ENCODE assay signal across 9 cellular contexts in the genomic region with DNA sequence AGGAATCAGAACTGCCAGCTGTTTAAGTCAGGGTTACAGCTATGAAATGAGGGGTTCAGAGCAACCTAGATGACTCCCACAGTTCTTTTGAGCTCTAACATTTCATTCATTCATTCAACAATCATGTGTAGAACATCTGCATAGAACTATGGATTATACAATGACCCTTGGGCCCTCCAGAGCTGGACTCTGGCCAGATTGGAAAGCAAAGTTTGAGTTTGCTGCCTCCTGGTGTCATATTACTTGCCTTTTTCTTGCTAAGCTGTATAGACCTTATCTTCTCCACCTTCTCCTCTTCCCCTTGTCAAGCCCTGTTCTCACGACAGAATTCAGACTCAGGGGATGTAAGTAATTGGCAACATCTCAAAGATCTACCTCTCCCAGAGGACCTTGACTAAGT. TPM values are rescaled to one million over a fixed set of nuclear protein-coding genes. Genes with fewer than 3 reads are reported as not detected.
DNase-seq lines count a peak whose midpoint lies in the region; ATAC-seq and TF ChIP-seq lines count a peak whose summit lies in the region.
"Had no signal": no experiment of that assay in that cellular context is flagged by ENCODE, and none has a peak within 500 bp of the region (broad histone marks: within the 10 kb centered on the region; RNA-seq: fewer than 3 reads in every experiment).

No MANE protein-coding gene starts in this region.

- H3K27me3 ChIP-seq in left lung = no peaks in the 10 kb centered on the region
- H3K27me3 ChIP-seq: ovary had no signal

- H3K4me1 ChIP-seq in HEK293 (ENCODE audit: control insufficient read depth, insufficient read depth, low read length) = no peaks in the 10 kb centered on the region
- H3K4me1 ChIP-seq in left lung = no peaks in the 10 kb centered on the region

- H3K27ac ChIP-seq in C4-2B = no peak overlapping the region
- H3K27ac ChIP-seq in HEK293 (ENCODE audit: extremely low read depth, low read depth, low read length) = no peak overlapping the region
- H3K27ac ChIP-seq in left lung = no peak overlapping the region
- H3K27ac ChIP-seq: ovary had no signal

- POLR2A ChIA-PET in HEK293 (lab: Yijun Ruan, JAX) = no interaction called here

- CTCF ChIA-PET in HEK293 (lab: Yijun Ruan, JAX) = interaction anchor here (0.6 to 3.5 kb wide), 24 partner anchors 9 to 547 kb away, joined by 3 to 59 read pairs (median 3); no protein-coding TSS in a partner anchor

- no peaks in the 10 kb centered on the region for H3K36me3 ChIP-seq in HEK293 (ENCODE audit: control insufficient read depth in 2 of 2, insufficient read depth in 1 of 2, low read length in 2 of 2)
- no peaks in the 10 kb centered on the region for H3K36me3 ChIP-seq in left lung
- H3K36me3 ChIP-seq: ovary had no signal

- DNase-seq in amniotic epithelial cell (ENCODE audit: low read depth) = peak; percentile 49
- no peak for DNase-seq in left lung
- no peak for DNase-seq in GDM1 (lab: John Stamatoyannopoulos, UW)
- DNase-seq in OCI-M2 (lab: John Stamatoyannopoulos, UW; ENCODE audit: unreplicated experiment) = no peak
- DNase-seq: ovary had no signal

- H3K9me3 ChIP-seq in HEK293 (ENCODE audit: control insufficient read depth, insufficient read depth, low read depth, low read length) = no peaks in the 10 kb centered on the region
- H3K9me3 ChIP-seq in left lung = no peaks in the 10 kb centered on the region
- H3K9me3 ChIP-seq: ovary had no signal

- TF ChIP-seq CTCF in C4-2B (conservative IDR thresholded peaks at IDR 0.05) = peak; percentile 75
- TF ChIP-seq CTCF in HEK293 (tag by site-specific recombination; IDR thresholded peaks at IDR 0.05) = 0 out of 2 replicates have a peak, but pooled peaks have one; percentile 30
- peak; percentile 11 to 22 for TF ChIP-seq CTCF in left lung (IDR thresholded peaks at IDR 0.05)

- intact Hi-C loops in left lung (cut with DNase I) = loop anchor here in 1 of 2 donors (5.0 to 10.0 kb wide), 2 partner anchors 47 to 150 kb away; no protein-coding TSS in a partner anchor

- H3K4me3 ChIP-seq in HEK293 (ENCODE audit: low read depth, low read length) (no peak overlapping the region), left lung (no peak overlapping the region)
- H3K4me3 ChIP-seq: ovary had no signal

- ATAC-seq in left lung (peak; percentile 59), GM18502 (IDR thresholded peaks at IDR 0.05; ENCODE audit: poor library complexity, unreplicated experiment) (no peak), GM21515 (IDR thresholded peaks at IDR 0.05; ENCODE audit: unreplicated experiment) (no peak)

TF ChIP-seq in HEK293, 187 proteins besides CTCF, POLR2A, EP300 and RAD21:
- TF ChIP-seq ZNF654 (tag by site-specific recombination; IDR thresholded peaks at IDR 0.05; ENCODE audit: low read depth) (peak; percentile 43), TRIM28 (IDR thresholded peaks at IDR 0.05; ENCODE audit: borderline replicate concordance, low read length) (0 out of 2 replicates have a peak, but pooled peaks have one; percentile 15)
- TF ChIP-seq, protein P1, sequence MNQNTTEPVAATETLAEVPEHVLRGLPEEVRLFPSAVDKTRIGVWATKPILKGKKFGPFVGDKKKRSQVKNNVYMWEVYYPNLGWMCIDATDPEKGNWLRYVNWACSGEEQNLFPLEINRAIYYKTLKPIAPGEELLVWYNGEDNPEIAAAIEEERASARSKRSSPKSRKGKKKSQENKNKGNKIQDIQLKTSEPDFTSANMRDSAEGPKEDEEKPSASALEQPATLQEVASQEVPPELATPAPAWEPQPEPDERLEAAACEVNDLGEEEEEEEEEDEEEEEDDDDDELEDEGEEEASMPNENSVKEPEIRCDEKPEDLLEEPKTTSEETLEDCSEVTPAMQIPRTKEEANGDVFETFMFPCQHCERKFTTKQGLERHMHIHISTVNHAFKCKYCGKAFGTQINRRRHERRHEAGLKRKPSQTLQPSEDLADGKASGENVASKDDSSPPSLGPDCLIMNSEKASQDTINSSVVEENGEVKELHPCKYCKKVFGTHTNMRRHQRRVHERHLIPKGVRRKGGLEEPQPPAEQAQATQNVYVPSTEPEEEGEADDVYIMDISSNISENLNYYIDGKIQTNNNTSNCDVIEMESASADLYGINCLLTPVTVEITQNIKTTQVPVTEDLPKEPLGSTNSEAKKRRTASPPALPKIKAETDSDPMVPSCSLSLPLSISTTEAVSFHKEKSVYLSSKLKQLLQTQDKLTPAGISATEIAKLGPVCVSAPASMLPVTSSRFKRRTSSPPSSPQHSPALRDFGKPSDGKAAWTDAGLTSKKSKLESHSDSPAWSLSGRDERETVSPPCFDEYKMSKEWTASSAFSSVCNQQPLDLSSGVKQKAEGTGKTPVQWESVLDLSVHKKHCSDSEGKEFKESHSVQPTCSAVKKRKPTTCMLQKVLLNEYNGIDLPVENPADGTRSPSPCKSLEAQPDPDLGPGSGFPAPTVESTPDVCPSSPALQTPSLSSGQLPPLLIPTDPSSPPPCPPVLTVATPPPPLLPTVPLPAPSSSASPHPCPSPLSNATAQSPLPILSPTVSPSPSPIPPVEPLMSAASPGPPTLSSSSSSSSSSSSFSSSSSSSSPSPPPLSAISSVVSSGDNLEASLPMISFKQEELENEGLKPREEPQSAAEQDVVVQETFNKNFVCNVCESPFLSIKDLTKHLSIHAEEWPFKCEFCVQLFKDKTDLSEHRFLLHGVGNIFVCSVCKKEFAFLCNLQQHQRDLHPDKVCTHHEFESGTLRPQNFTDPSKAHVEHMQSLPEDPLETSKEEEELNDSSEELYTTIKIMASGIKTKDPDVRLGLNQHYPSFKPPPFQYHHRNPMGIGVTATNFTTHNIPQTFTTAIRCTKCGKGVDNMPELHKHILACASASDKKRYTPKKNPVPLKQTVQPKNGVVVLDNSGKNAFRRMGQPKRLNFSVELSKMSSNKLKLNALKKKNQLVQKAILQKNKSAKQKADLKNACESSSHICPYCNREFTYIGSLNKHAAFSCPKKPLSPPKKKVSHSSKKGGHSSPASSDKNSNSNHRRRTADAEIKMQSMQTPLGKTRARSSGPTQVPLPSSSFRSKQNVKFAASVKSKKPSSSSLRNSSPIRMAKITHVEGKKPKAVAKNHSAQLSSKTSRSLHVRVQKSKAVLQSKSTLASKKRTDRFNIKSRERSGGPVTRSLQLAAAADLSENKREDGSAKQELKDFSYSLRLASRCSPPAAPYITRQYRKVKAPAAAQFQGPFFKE (tag by site-specific recombination; IDR thresholded peaks at IDR 0.05; ENCODE audit: borderline replicate concordance) = no peak
TF ChIP-seq in HEK293: peak in this region for 2.

RNA-seq across cellular contexts. Expression of a gene that starts 4.0 kb away (rescaled TPM):
- total RNA-seq in left lung = 1 to 10 TPM in 1 of 2 donors, under 1 TPM in 1; 0.32 to 4.8 TPM

Comparison
In these comparisons a context has a peak if more than half of its experiments do, and no peak if none do; other contexts are left out.
1. CTCF ChIP-seq: peak in every context shown above with its lines; median percentile 75 in C4-2B; 30 in HEK293; 16 in left lung.